8 cellular contexts compared by ENCODE assay signal in genomic region chr2:15940661-15941482, GRCh38. TPM values are rescaled to one million over a fixed set of nuclear protein-coding genes. Genes with fewer than 3 reads are reported as not detected.
DNase-seq lines count a peak whose midpoint lies in the region; ATAC-seq and TF ChIP-seq lines count a peak whose summit lies in the region.

No MANE protein-coding gene starts in this region.

- H3K36me3 ChIP-seq in iPS DF 6.9 (ENCODE audit: control insufficient read depth, insufficient read depth, low read length) (peaks cover 6% of the 10 kb centered on the region), skeletal muscle satellite cell (ENCODE audit: insufficient read depth, low read length) (no peaks in the 10 kb centered on the region)

- CTCF ChIA-PET in activated B cell treated with CpG ODN at 0.5 μM for 24 hours (lab: Charles Lee): no interaction called here

- no peak overlapping the region for H3K9ac ChIP-seq in skeletal muscle satellite cell (ENCODE audit: low read depth, low read length)

- POLR2A ChIA-PET in activated B cell treated with CpG ODN at 0.5 μM for 24 hours (lab: Charles Lee): no interaction called here

- H3K4me3 ChIP-seq in iPS DF 6.9 (ENCODE audit: low read length) (peak overlapping the region; percentile 98), skeletal muscle satellite cell (ENCODE audit: low read length) (no peak overlapping the region)

- H3K27me3 ChIP-seq in iPS DF 6.9 (ENCODE audit: control insufficient read depth, insufficient read depth, low read length): no peaks in the 10 kb centered on the region
- H3K27me3 ChIP-seq in skeletal muscle satellite cell (ENCODE audit: control insufficient read depth, insufficient read depth, low read length): peaks cover 60% of the 10 kb centered on the region

- peaks cover 63% of the 10 kb centered on the region for H3K27me3 Mint-ChIP-seq in activated B cell treated with CpG ODN at 0.5 μM for 24 hours

- H3K4me1 Mint-ChIP-seq in activated B cell treated with CpG ODN at 0.5 μM for 24 hours: peaks cover 30% of the 10 kb centered on the region

- intact Hi-C loops in activated B cell treated with CpG ODN at 0.5 μM for 24 hours (cut with micrococcal nuclease): no loop called here

- DNase-seq in NCI-H146 (lab: John Stamatoyannopoulos, UW): peak; percentile 79
- no peak for DNase-seq in NCI-H146 treated with DMSO at 0.1 percent for 48 hours (lab: John Stamatoyannopoulos, UW; ENCODE audit: unreplicated experiment)
- DNase-seq in activated B cell treated with CpG ODN at 0.5 μM for 24 hours: no peak
- no peak for DNase-seq in iPS DF 6.9 (ENCODE audit: low read depth, low spot score)
- DNase-seq in UCSD-AML1 (lab: John Stamatoyannopoulos, UW; ENCODE audit: unreplicated experiment): no peak

- no peak overlapping the region for H3K27ac Mint-ChIP-seq in activated B cell treated with CpG ODN at 0.5 μM for 24 hours

- H3K27ac ChIP-seq in iPS DF 6.9 (ENCODE audit: low read length): no peak overlapping the region

- WGBS in iPS DF 6.9 (ENCODE audit: insufficient coverage, insufficient read length): no CpG with 5 or more reads among the region's 52 CpGs

- H3K9me3 ChIP-seq in iPS DF 6.9 (ENCODE audit: control insufficient read depth, insufficient read depth, low read length): no peaks in the 10 kb centered on the region
- no peaks in the 10 kb centered on the region for H3K9me3 ChIP-seq in skeletal muscle satellite cell (replicated peaks; ENCODE audit: low read length)

- no peaks in the 10 kb centered on the region for H3K9me3 Mint-ChIP-seq in activated B cell treated with CpG ODN at 0.5 μM for 24 hours

- H3K4me3 Mint-ChIP-seq in activated B cell treated with CpG ODN at 0.5 μM for 24 hours: peak overlapping the region; percentile 7

- TF ChIP-seq CTCF in activated B cell treated with CpG ODN at 0.5 μM for 24 hours (IDR thresholded peaks at IDR 0.05): no peak

- peak overlapping the region; percentile 85 for H3K4me2 ChIP-seq in skeletal muscle satellite cell (ENCODE audit: low read length)

- H3K4me1 ChIP-seq in iPS DF 6.9 (ENCODE audit: control insufficient read depth, insufficient read depth, low read length) (peaks cover 2% of the 10 kb centered on the region), skeletal muscle satellite cell (ENCODE audit: control insufficient read depth, insufficient read depth, low read length) (peaks cover 20% of the 10 kb centered on the region)

- H3K36me3 Mint-ChIP-seq in activated B cell treated with CpG ODN at 0.5 μM for 24 hours (ENCODE audit: low read depth): no peaks in the 10 kb centered on the region

- ATAC-seq in activated B cell treated with CpG ODN at 0.5 μM for 24 hours (ENCODE audit: low read depth) (no peak), GM19397 (IDR thresholded peaks at IDR 0.05; ENCODE audit: unreplicated experiment) (no peak), HG03159 (IDR thresholded peaks at IDR 0.05; ENCODE audit: unreplicated experiment) (no peak)

RNA-seq across cellular contexts. Expression of gene MYCN, which starts 0.5 kb away (rescaled TPM):
- total RNA-seq in activated B cell treated with CpG ODN at 0.5 μM for 24 hours: not detected in 2 replicates
- 0.22 TPM in 1 of 2 replicates, not detected in the other for total RNA-seq in skeletal muscle satellite cell (2012; rRNA removed)
